ENCODE assay signal across 15 cellular contexts in genomic region chr17:31678431-31678830, GRCh38.
A peak's percentile ranks its signal among the peaks of the same experiment; 100 is the strongest.
DNase-seq lines count a peak whose midpoint lies in the region; ATAC-seq and TF ChIP-seq lines count a peak whose summit lies in the region.
"Had no signal": no experiment of that assay in that cellular context is flagged by ENCODE, and none has a peak within 500 bp of the region (broad histone marks: within the 10 kb centered on the region; RNA-seq: fewer than 3 reads in every experiment).

No MANE protein-coding gene starts in this region.

- H3K27me3 ChIP-seq in SK-N-SH (ENCODE audit: insufficient read depth): no peaks in the 10 kb centered on the region
- H3K27me3 ChIP-seq in skeletal muscle satellite cell (ENCODE audit: control insufficient read depth, insufficient read depth, low read length): no peaks in the 10 kb centered on the region
- H3K27me3 ChIP-seq in HAP-1 (ENCODE audit: low read depth): peaks cover 11% of the 10 kb centered on the region
- H3K27me3 ChIP-seq: upper lobe of right lung had no signal

- no peak overlapping the region for H3K9ac ChIP-seq in SK-N-SH
- H3K9ac ChIP-seq in skeletal muscle satellite cell (ENCODE audit: low read depth, low read length): peak overlapping the region; percentile 8

- BruUV-seq in OCI-LY7 (replicated peaks; lab: Mats Ljungman, UMichigan): no TSS peak

- no peak for DNase-seq in SK-N-SH
- DNase-seq in NCI-H446 treated with DMSO at 0.1 percent for 48 hours (lab: John Stamatoyannopoulos, UW): peak; percentile 61
- peak; percentile 54 for DNase-seq in fibroblast of peridontal ligament (ENCODE audit: extremely low read depth)
- no peak for DNase-seq in OCI-LY7 (ENCODE audit: low spot score)
- DNase-seq in HAP-1 (ENCODE audit: low spot score in 2 of 2): no peak
- DNase-seq in T-helper 9 cell: no peak
- DNase-seq: activated B cell treated with CpG ODN at 0.5 μM for 24 hours; activated T-cell treated with anti-CD3 and anti-CD28 coated beads, Interleukin-2, amount 50 U/mL, for 48 hours; anterior cingulate cortex; DND-41; lower lobe of right lung; nucleus accumbens; upper lobe of right lung had no signal

- H3K79me2 ChIP-seq in SK-N-SH (ENCODE audit: insufficient read depth) (no peaks in the 10 kb centered on the region), OCI-LY7 (ENCODE audit: insufficient read depth, low read depth, low read length) (no peaks in the 10 kb centered on the region)

- no peak for ATAC-seq in SK-N-SH treated with all-trans-retinoic acid at 6 μM for 48 hours
- ATAC-seq: lower lobe of right lung, upper lobe of right lung had no signal

- H4K20me1 ChIP-seq in SK-N-SH (ENCODE audit: insufficient read depth) (no peaks in the 10 kb centered on the region), OCI-LY7 (ENCODE audit: insufficient read depth, low read length) (no peaks in the 10 kb centered on the region)

- peak overlapping the region; percentile 15; the same call in 1 of the 2 replicates for H3K4me2 ChIP-seq in SK-N-SH
- peak overlapping the region; percentile 2 for H3K4me2 ChIP-seq in skeletal muscle satellite cell (ENCODE audit: low read length)
- H3K4me2 ChIP-seq in OCI-LY7 (ENCODE audit: low read length): no peak overlapping the region

- TF ChIP-seq CTCF in SK-N-SH (IDR thresholded peaks at IDR 0.05) (no peak), OCI-LY7 (conservative IDR thresholded peaks at IDR 0.05; ENCODE audit: low read length) (no peak)

- no peak for TF ChIP-seq EP300 in SK-N-SH (IDR thresholded peaks at IDR 0.05; ENCODE audit: borderline replicate concordance in 1 of 2, low read depth in 1 of 2, low read length in 1 of 2)

- peaks cover 24% of the 10 kb centered on the region for H3F3A ChIP-seq in SK-N-SH (replicated peaks; ENCODE audit: insufficient read depth)

- H3K9me3 ChIP-seq in SK-N-SH (no peaks in the 10 kb centered on the region), skeletal muscle satellite cell (replicated peaks; ENCODE audit: low read length) (no peaks in the 10 kb centered on the region), OCI-LY7 (ENCODE audit: low read length) (no peaks in the 10 kb centered on the region), HAP-1 (no peaks in the 10 kb centered on the region)
- H3K9me3 ChIP-seq: lower lobe of right lung, upper lobe of right lung had no signal

- H3K36me3 ChIP-seq in SK-N-SH (replicated peaks in 1 of 2; ENCODE audit: control insufficient read depth in 1 of 2, insufficient read depth in 2 of 2, low read length in 1 of 2): no peaks in the 10 kb centered on the region
- no peaks in the 10 kb centered on the region for H3K36me3 ChIP-seq in skeletal muscle satellite cell (ENCODE audit: insufficient read depth, low read length)
- H3K36me3 ChIP-seq in OCI-LY7 (ENCODE audit: insufficient read depth, low read length): no peaks in the 10 kb centered on the region
- H3K36me3 ChIP-seq in HAP-1 (replicated peaks): no peaks in the 10 kb centered on the region
- H3K36me3 ChIP-seq: lower lobe of right lung, upper lobe of right lung had no signal

- H3K4me1 ChIP-seq in SK-N-SH (ENCODE audit: control insufficient read depth in 1 of 2, insufficient read depth in 2 of 2, low read depth in 1 of 2, low read length in 1 of 2): peaks cover 0 to 22% of the 10 kb centered on the region in 2 experiments; a peak in 3 of 4 replicates
- H3K4me1 ChIP-seq in skeletal muscle satellite cell (ENCODE audit: control insufficient read depth, insufficient read depth, low read length): peaks cover 30% of the 10 kb centered on the region
- H3K4me1 ChIP-seq in OCI-LY7 (ENCODE audit: insufficient read depth, low read length, poor library complexity, severe bottlenecking): no peaks in the 10 kb centered on the region
- H3K4me1 ChIP-seq in HAP-1: no peaks in the 10 kb centered on the region
- H3K4me1 ChIP-seq: lower lobe of right lung, upper lobe of right lung had no signal

- 80% methylated on average over 1 of the region's 1 CpG for WGBS in SK-N-SH (ENCODE audit: low lambda C conversion rate)

- no peak overlapping the region; the same call in 1 of the 2 replicates for H2AFZ ChIP-seq in SK-N-SH (ENCODE audit: low read depth)
- no peak overlapping the region for H2AFZ ChIP-seq in OCI-LY7 (ENCODE audit: low read length)

- in situ Hi-C loops in HAP-1 (cut with MboI; ENCODE audit: low sequenced_read_pairs): no loop called here

- intact Hi-C loops in OCI-LY7 (cut with micrococcal nuclease; ENCODE audit: unreplicated experiment): no loop called here

- CTCF ChIA-PET in SK-N-SH (lab: Yijun Ruan, JAX): interaction anchor here (1.2 to 2.5 kb wide), 2 partner anchors 120 to 153 kb away, joined by 3 to 7 read pairs; no protein-coding TSS in a partner anchor
- CTCF ChIA-PET in OCI-LY7 (lab: Charles Lee; ENCODE audit: unreplicated experiment): no interaction called here

- TF ChIP-seq RAD21 in SK-N-SH (IDR thresholded peaks at IDR 0.05; ENCODE audit: low read length): no peak

- H3K9me2 ChIP-seq in SK-N-SH (no peaks in the 10 kb centered on the region), OCI-LY7 (ENCODE audit: insufficient read depth, low read length) (no peaks in the 10 kb centered on the region)

- H3K27ac ChIP-seq in SK-N-SH (ENCODE audit: low read depth in 2 of 2, low read length in 1 of 2) (no peak overlapping the region), OCI-LY7 (ENCODE audit: low read depth, low read length, poor library complexity, severe bottlenecking) (no peak overlapping the region)
- H3K27ac ChIP-seq: lower lobe of right lung, upper lobe of right lung had no signal

- no peak overlapping the region for H3K4me3 ChIP-seq in SK-N-SH (ENCODE audit: low read depth in 2 of 2, low read length in 1 of 2)
- H3K4me3 ChIP-seq in skeletal muscle satellite cell (ENCODE audit: low read length): no peak overlapping the region
- no peak overlapping the region for H3K4me3 ChIP-seq in OCI-LY7 (ENCODE audit: low read depth, low read length, poor library complexity, severe bottlenecking)
- H3K4me3 ChIP-seq in HAP-1: no peak overlapping the region
- H3K4me3 ChIP-seq: lower lobe of right lung, upper lobe of right lung had no signal

- POLR2A ChIA-PET in SK-N-SH (lab: Yijun Ruan, JAX): no interaction called here
- POLR2A ChIA-PET in OCI-LY7 (lab: Charles Lee): no interaction called here

TF ChIP-seq in SK-N-SH, 30 proteins besides CTCF, POLR2A, EP300 and RAD21:
- TF ChIP-seq ZBTB33 (IDR thresholded peaks at IDR 0.05; ENCODE audit: borderline replicate concordance, low read depth) (no peak), TCF12 (IDR thresholded peaks at IDR 0.05) (peak; percentile 27; the same call in 1 of the 2 replicates)

TF ChIP-seq in SK-N-SH treated with all-trans-retinoic acid at 6 μM for 48 hours, 23 proteins besides CTCF, POLR2A, EP300 and RAD21 (continues in another document):
- TF ChIP-seq SNAI2 (CRISPR knock-in tag; IDR thresholded peaks at IDR 0.05) (no peak), CSRNP3 (CRISPR knock-in tag; IDR thresholded peaks at IDR 0.05) (no peak), TCF4 (CRISPR knock-in tag; IDR thresholded peaks at IDR 0.05; ENCODE audit: borderline replicate concordance) (no peak), ARNTL (CRISPR knock-in tag; IDR thresholded peaks at IDR 0.05; ENCODE audit: borderline replicate concordance, low read depth) (no peak), TSHZ2 (CRISPR knock-in tag; IDR thresholded peaks at IDR 0.05) (no peak)

Comparison
In these comparisons a context has a peak if more than half of its experiments do, and no peak if none do; other contexts are left out.
1. DNase-seq: peak in NCI-H446 treated with DMSO at 0.1 percent for 48 hours (single experiment) and fibroblast of peridontal ligament (single experiment); none in SK-N-SH (single experiment), OCI-LY7 (single experiment), HAP-1 (0 of 2) and T-helper 9 cell (single experiment).